Comparison of ENCODE assay signal across 16 cellular contexts in genomic region chr17:27263386-27263785, GRCh38.
"Had no signal": no experiment of that assay in that cellular context is flagged by ENCODE, and none has a peak within 500 bp of the region (broad histone marks: within the 10 kb centered on the region; RNA-seq: fewer than 3 reads in every experiment).

No MANE protein-coding gene starts in this region.

- H3K9me3 ChIP-seq: neutrophil, right atrium auricular region, suprapubic skin, tibial nerve, upper lobe of right lung, vagina had no signal

- H3K27ac ChIP-seq: dorsolateral prefrontal cortex, suprapubic skin, upper lobe of right lung, vagina had no signal

- ATAC-seq: esophagus mucosa; naive thymus-derived CD8-positive, alpha-beta T cell; upper lobe of right lung had no signal

- H3K4me3 ChIP-seq: dorsolateral prefrontal cortex, right atrium auricular region, smooth muscle cell, suprapubic skin, tibial nerve, upper lobe of right lung, vagina had no signal

- H3K4me1 ChIP-seq: suprapubic skin, vagina had no signal

- H3K27me3 ChIP-seq: dorsolateral prefrontal cortex, neutrophil, right atrium auricular region, suprapubic skin, tibial nerve, upper lobe of right lung, vagina had no signal

- H3K36me3 ChIP-seq: neutrophil, right atrium auricular region, suprapubic skin, tibial nerve, upper lobe of right lung, vagina had no signal

- DNase-seq: dorsolateral prefrontal cortex; effector CD8-positive, alpha-beta T cell; kidney; left cardiac atrium; mammary epithelial cell; naive thymus-derived CD8-positive, alpha-beta T cell; stimulated activated CD4-positive, alpha-beta T cell treated with anti-CD3 and anti-CD28 coated beads, Interleukin-2, amount 100 ng/mL, for 48 hours; stimulated activated naive CD4-positive, alpha-beta T cell treated with Interleukin-2 at 50 U/mL for 16 hours; upper lobe of right lung had no signal
